In the genomic region with DNA sequence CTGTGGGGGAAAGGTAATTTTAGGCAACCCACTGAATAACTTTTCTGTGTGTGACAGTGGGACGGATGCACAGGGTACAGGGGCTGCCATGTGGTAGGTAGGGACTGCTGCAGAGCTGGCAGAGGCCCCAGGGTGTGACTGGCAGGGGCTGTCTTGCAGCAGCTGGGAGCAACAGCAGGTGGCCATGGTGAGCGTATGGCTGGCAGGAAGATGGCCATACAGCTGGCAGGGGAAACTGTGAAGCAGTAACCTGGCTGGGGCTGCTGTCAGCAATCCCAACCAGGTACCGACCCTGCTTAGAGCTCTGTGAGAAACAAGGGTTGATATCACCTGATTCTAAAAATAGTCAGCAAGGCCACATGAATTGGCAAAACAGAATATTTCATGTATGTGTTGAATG, we compare ENCODE assay signal across 1 cellular context.
TF ChIP-seq lines count a peak whose summit lies in the region.

No MANE protein-coding gene starts in this region.

TF ChIP-seq in WTC11, 78 proteins besides CTCF, POLR2A, EP300 and RAD21 (continued from another document):
- TF ChIP-seq FOXP4 (CRISPR knock-in tag; IDR thresholded peaks at IDR 0.05), result no peak
- TF ChIP-seq GRHL2 (CRISPR knock-in tag; IDR thresholded peaks at IDR 0.05; ENCODE audit: insufficient replicate concordance, severe bottlenecking), result no peak
- TF ChIP-seq ZNF423 (CRISPR knock-in tag; IDR thresholded peaks at IDR 0.05), result peak; percentile 60
- no peak for TF ChIP-seq TCF7 (CRISPR knock-in tag; IDR thresholded peaks at IDR 0.05; ENCODE audit: low read depth)
- no peak for TF ChIP-seq MLX (CRISPR knock-in tag; IDR thresholded peaks at IDR 0.05)
